In genomic region chr7:102942181-102942882, GRCh38 we compare ENCODE assay signal across 2 cellular contexts.
TF ChIP-seq lines count a peak whose summit lies in the region.

No MANE protein-coding gene starts in this region.

TF ChIP-seq in SK-N-SH, 30 proteins besides CTCF, POLR2A, EP300 and RAD21:
- TF ChIP-seq MXI1 (IDR thresholded peaks at IDR 0.05; ENCODE audit: low read depth, low read length) (no peak), FOSL2 (IDR thresholded peaks at IDR 0.05; ENCODE audit: borderline replicate concordance, low read depth) (no peak), MEF2A (IDR thresholded peaks at IDR 0.05; ENCODE audit: borderline replicate concordance, low read depth) (no peak), CHD2 (IDR thresholded peaks at IDR 0.05; ENCODE audit: low read length, partially characterized antibody) (no peak), NFIC (IDR thresholded peaks at IDR 0.05; ENCODE audit: borderline replicate concordance) (no peak), USF2 (IDR thresholded peaks at IDR 0.05; ENCODE audit: borderline replicate concordance, low read depth, low read length) (no peak), FOXJ3 (CRISPR knock-in tag; IDR thresholded peaks at IDR 0.05) (no peak), ZBTB33 (IDR thresholded peaks at IDR 0.05; ENCODE audit: borderline replicate concordance, low read depth) (no peak), GABPA (IDR thresholded peaks at IDR 0.05; ENCODE audit: low read depth) (no peak), YY1 (IDR thresholded peaks at IDR 0.05; ENCODE audit: low read depth) (no peak), NRF1 (IDR thresholded peaks at IDR 0.05; ENCODE audit: low read depth, low read length) (no peak), TCF12 (IDR thresholded peaks at IDR 0.05) (no peak), RFX5 (IDR thresholded peaks at IDR 0.05; ENCODE audit: low read length) (no peak)
- TF ChIP-seq, protein P1, sequence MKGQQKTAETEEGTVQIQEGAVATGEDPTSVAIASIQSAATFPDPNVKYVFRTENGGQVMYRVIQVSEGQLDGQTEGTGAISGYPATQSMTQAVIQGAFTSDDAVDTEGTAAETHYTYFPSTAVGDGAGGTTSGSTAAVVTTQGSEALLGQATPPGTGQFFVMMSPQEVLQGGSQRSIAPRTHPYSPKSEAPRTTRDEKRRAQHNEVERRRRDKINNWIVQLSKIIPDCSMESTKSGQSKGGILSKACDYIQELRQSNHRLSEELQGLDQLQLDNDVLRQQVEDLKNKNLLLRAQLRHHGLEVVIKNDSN (IDR thresholded peaks at IDR 0.05; ENCODE audit: borderline replicate concordance, low read depth): no peak
TF ChIP-seq in SK-N-SH: peak in this region for 0.

TF ChIP-seq in H1, 55 proteins besides CTCF, POLR2A, EP300 and RAD21:
- TF ChIP-seq CEBPB (IDR thresholded peaks at IDR 0.05; ENCODE audit: low read depth, low read length): no peak
- 0 out of 2 replicates have a peak, but pooled peaks have one; percentile 8 for TF ChIP-seq POU5F1 (IDR thresholded peaks at IDR 0.05; ENCODE audit: low read depth, low read length)
